Comparison of ENCODE assay signal across 12 cellular contexts in genomic region chr6:144854654-144855053, GRCh38.
DNase-seq lines count a peak whose midpoint lies in the region; ATAC-seq and TF ChIP-seq lines count a peak whose summit lies in the region.
"Had no signal": no experiment of that assay in that cellular context is flagged by ENCODE, and none has a peak within 500 bp of the region (broad histone marks: within the 10 kb centered on the region; RNA-seq: fewer than 3 reads in every experiment).

No MANE protein-coding gene starts in this region.

- no peak for TF ChIP-seq CTCF in natural killer cell (IDR thresholded peaks at IDR 0.05)

- H3K36me3 Mint-ChIP-seq in natural killer cell (no peaks in the 10 kb centered on the region), immature natural killer cell (peaks cover 4 to 20% (median 10%) of the 10 kb centered on the region in 3 donors)
- H3K36me3 Mint-ChIP-seq in natural killer cell treated with Interleukin-12 subunit alpha and Interleukin-12 subunit beta and Interleukin-15 and Interleukin-18, amount 100 ng/mL, for 72 hours = peaks cover 1% of the 10 kb centered on the region

- H3K4me3 Mint-ChIP-seq in natural killer cell (no peak overlapping the region), immature natural killer cell (no peak overlapping the region)
- no peak overlapping the region for H3K4me3 Mint-ChIP-seq in natural killer cell treated with Interleukin-12 subunit alpha and Interleukin-12 subunit beta and Interleukin-15 and Interleukin-18, amount 100 ng/mL, for 72 hours
- H3K4me3 Mint-ChIP-seq: CD4-positive, alpha-beta T cell had no signal

- H3K27me3 Mint-ChIP-seq in natural killer cell (ENCODE audit: low read depth in 2 of 2) (no peaks in the 10 kb centered on the region), immature natural killer cell (ENCODE audit: low read depth in 3 of 3) (peaks cover 2 to 16% (median 8%) of the 10 kb centered on the region in 3 donors)
- H3K27me3 Mint-ChIP-seq in natural killer cell treated with Interleukin-12 subunit alpha and Interleukin-12 subunit beta and Interleukin-15 and Interleukin-18, amount 100 ng/mL, for 72 hours = no peaks in the 10 kb centered on the region
- H3K27me3 Mint-ChIP-seq: CD4-positive, alpha-beta T cell had no signal

- DNase-seq in natural killer cell = no peak
- no peak for DNase-seq in natural killer cell treated with Interleukin-12 subunit alpha and Interleukin-12 subunit beta and Interleukin-15 and Interleukin-18, amount 100 ng/mL, for 72 hours (ENCODE audit: low spot score)
- peak; percentile 32 for DNase-seq in NCI-H69 (lab: John Stamatoyannopoulos, UW)
- DNase-seq in immature natural killer cell = no peak
- no peak for DNase-seq in NCI-H1436 treated with DMSO at 0.1 percent for 48 hours (lab: John Stamatoyannopoulos, UW)
- no peak for DNase-seq in iPS-NIHi7 (ENCODE audit: extremely low spot score)
- no peak for DNase-seq in NOMO-1 treated with dmso at 0.1 percent for 144 hours (lab: John Stamatoyannopoulos, UW; ENCODE audit: unreplicated experiment)
- DNase-seq: AML-193; CD4-positive, alpha-beta T cell; DMS79 treated with DMSO at 0.1 percent for 48 hours; GF-D8; HCEC 1CT had no signal

- peaks cover 29 to 36% of the 10 kb centered on the region in 2 donors for H3K4me1 Mint-ChIP-seq in natural killer cell
- peaks cover 33 to 34% of the 10 kb centered on the region in 2 donors for H3K4me1 Mint-ChIP-seq in natural killer cell treated with Interleukin-12 subunit alpha and Interleukin-12 subunit beta and Interleukin-15 and Interleukin-18, amount 100 ng/mL, for 72 hours (ENCODE audit: low read depth in 2 of 2)
- peaks cover 29 to 72% of the 10 kb centered on the region in 2 donors for H3K4me1 Mint-ChIP-seq in immature natural killer cell

- H3K9me3 Mint-ChIP-seq in natural killer cell (no peaks in the 10 kb centered on the region), immature natural killer cell (no peaks in the 10 kb centered on the region)
- H3K9me3 Mint-ChIP-seq in natural killer cell treated with Interleukin-12 subunit alpha and Interleukin-12 subunit beta and Interleukin-15 and Interleukin-18, amount 100 ng/mL, for 72 hours = no peaks in the 10 kb centered on the region
- H3K9me3 Mint-ChIP-seq: CD4-positive, alpha-beta T cell had no signal

- ATAC-seq in natural killer cell = no peak
- no peak for ATAC-seq in natural killer cell treated with Interleukin-12 subunit alpha and Interleukin-12 subunit beta and Interleukin-15 and Interleukin-18, amount 100 ng/mL, for 72 hours

- H3K27ac Mint-ChIP-seq in natural killer cell = peak overlapping the region; percentile 69 to 75
- H3K27ac Mint-ChIP-seq in natural killer cell treated with Interleukin-12 subunit alpha and Interleukin-12 subunit beta and Interleukin-15 and Interleukin-18, amount 100 ng/mL, for 72 hours = peak overlapping the region in 1 of 2 donors; percentile 87
- peak overlapping the region in 5 of 6 donors; percentile 9 to 84 (median 58) for H3K27ac Mint-ChIP-seq in immature natural killer cell
- H3K27ac Mint-ChIP-seq: CD4-positive, alpha-beta T cell had no signal

- intact Hi-C loops in natural killer cell (cut with micrococcal nuclease) = no loop called here
